10 cellular contexts compared by ENCODE assay signal in genomic region chr16:63617990-63618763, GRCh38.
A peak's percentile ranks its signal among the peaks of the same experiment; 100 is the strongest.
DNase-seq lines count a peak whose midpoint lies in the region; ATAC-seq and TF ChIP-seq lines count a peak whose summit lies in the region.
"Had no signal": no experiment of that assay in that cellular context is flagged by ENCODE, and none has a peak within 500 bp of the region (broad histone marks: within the 10 kb centered on the region; RNA-seq: fewer than 3 reads in every experiment).

No MANE protein-coding gene starts in this region.

- H3K27ac Mint-ChIP-seq in activated CD4-positive, alpha-beta T cell treated with anti-CD3 and anti-CD28 coated beads, Interleukin-2, amount 10 ng/mL, durations not matched to agents 7 days and 5 days: no peak overlapping the region
- H3K27ac Mint-ChIP-seq: activated CD4-positive, alpha-beta memory T cell treated with anti-CD3 and anti-CD28 coated beads for 36 hours had no signal

- H3K27ac ChIP-seq in Panc1 (ENCODE audit: low read length): no peak overlapping the region
- H3K27ac ChIP-seq in neural cell (ENCODE audit: low read length): peak overlapping the region; percentile 26

- intact Hi-C loops in Panc1 (cut with micrococcal nuclease; ENCODE audit: unreplicated experiment): no loop called here

- H2AFZ ChIP-seq in neural cell (ENCODE audit: low read depth, low read length): no peak overlapping the region

- no peaks in the 10 kb centered on the region for H3K27me3 Mint-ChIP-seq in activated CD4-positive, alpha-beta T cell treated with anti-CD3 and anti-CD28 coated beads, Interleukin-2, amount 10 ng/mL, durations not matched to agents 7 days and 5 days
- H3K27me3 Mint-ChIP-seq: activated CD4-positive, alpha-beta memory T cell treated with anti-CD3 and anti-CD28 coated beads for 36 hours had no signal

- H3K9me3 ChIP-seq in Panc1 (ENCODE audit: control insufficient read depth, insufficient read depth, low read depth, low read length) (no peaks in the 10 kb centered on the region), neural cell (ENCODE audit: low read length) (no peaks in the 10 kb centered on the region)

- ATAC-seq in Panc1 (peak; percentile 42; the same call in 1 of the 2 replicates), HG02970 (IDR thresholded peaks at IDR 0.05; ENCODE audit: low FRiP score, unreplicated experiment) (no peak)

- H3K4me2 ChIP-seq in neural cell (ENCODE audit: low read length): no peak overlapping the region

- H3K4me3 Mint-ChIP-seq in activated CD4-positive, alpha-beta T cell treated with anti-CD3 and anti-CD28 coated beads, Interleukin-2, amount 10 ng/mL, durations not matched to agents 7 days and 5 days: no peak overlapping the region
- H3K4me3 Mint-ChIP-seq: activated CD4-positive, alpha-beta memory T cell treated with anti-CD3 and anti-CD28 coated beads for 36 hours had no signal

- H3K79me2 ChIP-seq in neural cell (replicated peaks; ENCODE audit: insufficient read depth, low read length): no peaks in the 10 kb centered on the region

- H3K4me3 ChIP-seq in Panc1 (ENCODE audit: low read depth in 2 of 2, low read length in 2 of 2) (peak overlapping the region; percentile 33 to 56), fibroblast of pulmonary artery (replicated peaks; ENCODE audit: low read depth, low read length) (peak overlapping the region; percentile 63), neural cell (ENCODE audit: low read length) (peak overlapping the region; percentile 4)

- no peaks in the 10 kb centered on the region for H3K36me3 ChIP-seq in Panc1 (ENCODE audit: control insufficient read depth, insufficient read depth, low read length)
- H3K36me3 ChIP-seq in neural cell (ENCODE audit: insufficient read depth, low read length): no peaks in the 10 kb centered on the region

- peaks cover 9% of the 10 kb centered on the region for H3K9me3 Mint-ChIP-seq in activated CD4-positive, alpha-beta T cell treated with anti-CD3 and anti-CD28 coated beads, Interleukin-2, amount 10 ng/mL, durations not matched to agents 7 days and 5 days

- TF ChIP-seq EP300 in neural cell (conservative IDR thresholded peaks at IDR 0.05; ENCODE audit: poor library complexity, severe bottlenecking): no peak

- H3K9me2 ChIP-seq in neural cell (ENCODE audit: insufficient read depth, low read length): no peaks in the 10 kb centered on the region

- no peak overlapping the region for H3K9ac ChIP-seq in neural cell (ENCODE audit: low read length)

- H3K4me1 Mint-ChIP-seq in activated CD4-positive, alpha-beta T cell treated with anti-CD3 and anti-CD28 coated beads, Interleukin-2, amount 10 ng/mL, durations not matched to agents 7 days and 5 days: no peaks in the 10 kb centered on the region

- BruUV-seq in Panc1 (replicated peaks; lab: Mats Ljungman, UMichigan): no TSS peak

- TF ChIP-seq CTCF in Panc1 (IDR thresholded peaks at IDR 0.05): no peak
- no peak for TF ChIP-seq CTCF in fibroblast of pulmonary artery (IDR thresholded peaks at IDR 0.05; ENCODE audit: low read length, missing control alignments)
- no peak for TF ChIP-seq CTCF in neural cell (IDR thresholded peaks at IDR 0.05; ENCODE audit: poor library complexity, severe bottlenecking)

- H3F3A ChIP-seq in neural cell (ENCODE audit: insufficient read depth, low read length, poor library complexity, severe bottlenecking): no peaks in the 10 kb centered on the region

- TF ChIP-seq RAD21 in neural cell (conservative IDR thresholded peaks at IDR 0.05): no peak

- no peaks in the 10 kb centered on the region for H4K20me1 ChIP-seq in neural cell (ENCODE audit: insufficient read depth)

- no peaks in the 10 kb centered on the region for H3K36me3 Mint-ChIP-seq in activated CD4-positive, alpha-beta T cell treated with anti-CD3 and anti-CD28 coated beads, Interleukin-2, amount 10 ng/mL, durations not matched to agents 7 days and 5 days (ENCODE audit: low read depth)
- H3K36me3 Mint-ChIP-seq: activated CD4-positive, alpha-beta memory T cell treated with anti-CD3 and anti-CD28 coated beads for 36 hours had no signal

- in situ Hi-C loops in Panc1 (cut with HindIII; ENCODE audit: low pct_unique_long_range_greater_than_20kb, low sequenced_read_pairs): no loop called here

- DNase-seq in DMS153 treated with DMSO at 0.1 percent for 48 hours (lab: John Stamatoyannopoulos, UW; ENCODE audit: unreplicated experiment): peak; percentile 9
- DNase-seq in Panc1 (ENCODE audit: low read depth, low spot score): no peak
- DNase-seq in fibroblast of pulmonary artery (ENCODE audit: low read depth): peak; percentile 45
- no peak for DNase-seq in NCI-H2227 (lab: John Stamatoyannopoulos, UW; ENCODE audit: unreplicated experiment)
- DNase-seq in AG08395 (ENCODE audit: low spot score): no peak
- DNase-seq in activated CD4-positive, alpha-beta T cell treated with anti-CD3 and anti-CD28 coated beads, Interleukin-2, amount 10 ng/mL, durations not matched to agents 7 days and 5 days: no peak
- DNase-seq: activated CD4-positive, alpha-beta memory T cell treated with anti-CD3 and anti-CD28 coated beads for 36 hours; amygdala had no signal

- H3K27me3 ChIP-seq in Panc1 (ENCODE audit: control insufficient read depth, insufficient read depth, low read length) (no peaks in the 10 kb centered on the region), neural cell (ENCODE audit: insufficient read depth, low read depth, low read length) (no peaks in the 10 kb centered on the region)

- POLR2A ChIA-PET in Panc1 (lab: Charles Lee): no interaction called here
- POLR2A ChIA-PET in activated CD4-positive, alpha-beta T cell treated with anti-CD3 and anti-CD28 coated beads, Interleukin-2, amount 10 ng/mL, durations not matched to agents 7 days and 5 days (lab: Charles Lee): no interaction called here

- CTCF ChIA-PET in Panc1 (lab: Charles Lee): no interaction called here
- CTCF ChIA-PET in activated CD4-positive, alpha-beta T cell treated with anti-CD3 and anti-CD28 coated beads, Interleukin-2, amount 10 ng/mL, durations not matched to agents 7 days and 5 days (lab: Charles Lee): no interaction called here

- H3K4me1 ChIP-seq in Panc1 (ENCODE audit: control insufficient read depth, insufficient read depth, low read length): no peaks in the 10 kb centered on the region

TF ChIP-seq in neural cell, 6 proteins besides CTCF, POLR2A, EP300 and RAD21:
- TF ChIP-seq EZH2 (IDR thresholded peaks at IDR 0.05; ENCODE audit: borderline replicate concordance, insufficient read depth, low read length, poor library complexity, severe bottlenecking): no peak
- TF ChIP-seq POLR2AphosphoS5 (IDR thresholded peaks at IDR 0.05): no peak
- no peak for TF ChIP-seq MXI1 (conservative IDR thresholded peaks at IDR 0.05; ENCODE audit: poor library complexity, severe bottlenecking)
- TF ChIP-seq REST (IDR thresholded peaks at IDR 0.05; ENCODE audit: borderline replicate concordance): no peak
- TF ChIP-seq SMC3 (conservative IDR thresholded peaks at IDR 0.05; ENCODE audit: poor library complexity): no peak
- no peak for TF ChIP-seq TAF1 (IDR thresholded peaks at IDR 0.05; ENCODE audit: low read depth)

Comparison
In these comparisons a context has a peak if more than half of its experiments do, and no peak if none do; other contexts are left out.
1. DNase-seq: peak in DMS153 treated with DMSO at 0.1 percent for 48 hours (single experiment) and fibroblast of pulmonary artery (single experiment); none in Panc1 (single experiment), NCI-H2227 (single experiment), AG08395 (single experiment) and activated CD4-positive, alpha-beta T cell treated with anti-CD3 and anti-CD28 coated beads, Interleukin-2, amount 10 ng/mL, durations not matched to agents 7 days and 5 days (single experiment).
2. H3K4me3 ChIP-seq: peak in every context shown above with its lines; median percentile 63 in fibroblast of pulmonary artery; 44 in Panc1; 4 in neural cell.